Comparison of ENCODE assay signal across 1 cellular context in the genomic region with DNA sequence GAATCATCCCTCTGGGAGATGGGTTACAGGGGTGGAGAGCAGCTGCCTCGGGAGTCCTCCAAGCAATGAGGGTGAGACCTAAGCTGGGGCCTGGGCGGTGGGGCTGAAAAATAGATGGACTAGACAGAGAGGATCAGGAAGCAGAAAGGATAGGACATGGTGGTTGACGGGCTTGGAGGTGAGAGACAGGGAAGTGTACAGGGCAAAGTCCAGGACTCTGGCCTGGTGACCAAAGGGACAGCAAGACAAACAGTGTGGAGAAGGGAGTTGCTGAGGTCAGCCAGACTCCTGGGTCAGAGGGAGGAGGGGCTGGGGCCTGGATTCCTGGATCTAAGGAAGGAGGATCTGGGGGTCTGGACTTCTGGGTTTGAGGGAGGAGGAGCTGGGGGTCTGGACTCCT.
TF ChIP-seq lines count a peak whose summit lies in the region.

No MANE protein-coding gene starts in this region.

TF ChIP-seq in HepG2, 621 proteins besides CTCF, POLR2A, EP300 and RAD21 (continued from another document and continues in another):
- TF ChIP-seq, protein P1, sequence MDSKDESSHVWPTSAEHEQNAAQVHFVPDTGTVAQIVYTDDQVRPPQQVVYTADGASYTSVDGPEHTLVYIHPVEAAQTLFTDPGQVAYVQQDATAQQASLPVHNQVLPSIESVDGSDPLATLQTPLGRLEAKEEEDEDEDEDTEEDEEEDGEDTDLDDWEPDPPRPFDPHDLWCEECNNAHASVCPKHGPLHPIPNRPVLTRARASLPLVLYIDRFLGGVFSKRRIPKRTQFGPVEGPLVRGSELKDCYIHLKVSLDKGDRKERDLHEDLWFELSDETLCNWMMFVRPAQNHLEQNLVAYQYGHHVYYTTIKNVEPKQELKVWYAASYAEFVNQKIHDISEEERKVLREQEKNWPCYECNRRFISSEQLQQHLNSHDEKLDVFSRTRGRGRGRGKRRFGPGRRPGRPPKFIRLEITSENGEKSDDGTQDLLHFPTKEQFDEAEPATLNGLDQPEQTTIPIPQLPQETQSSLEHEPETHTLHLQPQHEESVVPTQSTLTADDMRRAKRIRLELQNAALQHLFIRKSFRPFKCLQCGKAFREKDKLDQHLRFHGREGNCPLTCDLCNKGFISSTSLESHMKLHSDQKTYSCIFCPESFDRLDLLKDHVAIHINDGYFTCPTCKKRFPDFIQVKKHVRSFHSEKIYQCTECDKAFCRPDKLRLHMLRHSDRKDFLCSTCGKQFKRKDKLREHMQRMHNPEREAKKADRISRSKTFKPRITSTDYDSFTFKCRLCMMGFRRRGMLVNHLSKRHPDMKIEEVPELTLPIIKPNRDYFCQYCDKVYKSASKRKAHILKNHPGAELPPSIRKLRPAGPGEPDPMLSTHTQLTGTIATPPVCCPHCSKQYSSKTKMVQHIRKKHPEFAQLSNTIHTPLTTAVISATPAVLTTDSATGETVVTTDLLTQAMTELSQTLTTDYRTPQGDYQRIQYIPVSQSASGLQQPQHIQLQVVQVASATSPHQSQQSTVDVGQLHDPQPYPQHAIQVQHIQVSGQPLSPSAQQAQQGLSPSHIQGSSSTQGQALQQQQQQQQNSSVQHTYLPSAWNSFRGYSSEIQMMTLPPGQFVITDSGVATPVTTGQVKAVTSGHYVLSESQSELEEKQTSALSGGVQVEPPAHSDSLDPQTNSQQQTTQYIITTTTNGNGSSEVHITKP (CRISPR knock-in tag; IDR thresholded peaks at IDR 0.05; ENCODE audit: low read depth): no peak
- TF ChIP-seq NCOR1 (IDR thresholded peaks at IDR 0.05; ENCODE audit: borderline replicate concordance, low read length) (peak; percentile 95), ZNF747 (CRISPR knock-in tag; IDR thresholded peaks at IDR 0.05; ENCODE audit: borderline replicate concordance) (0 out of 2 replicates have a peak, but pooled peaks have one; percentile 47), RFXANK (CRISPR knock-in tag; IDR thresholded peaks at IDR 0.05) (no peak), ZNF746 (CRISPR knock-in tag; IDR thresholded peaks at IDR 0.05) (no peak; the same call in 1 of the 2 replicates), ZNF652 (CRISPR knock-in tag; IDR thresholded peaks at IDR 0.05; ENCODE audit: borderline replicate concordance, low read depth) (no peak), TCF7 (IDR thresholded peaks at IDR 0.05; ENCODE audit: low read depth) (no peak), KDM4B (CRISPR knock-in tag; IDR thresholded peaks at IDR 0.05) (0 out of 2 replicates have a peak, but pooled peaks have one; percentile 24), EZH2 (conservative IDR thresholded peaks at IDR 0.05; ENCODE audit: low read depth, low read length) (no peak), POGZ (CRISPR knock-in tag; IDR thresholded peaks at IDR 0.05) (peak; percentile 66; the same call in 1 of the 2 replicates), FOXA3 (CRISPR knock-in tag; IDR thresholded peaks at IDR 0.05) (peak; percentile 76), GATAD2A (CRISPR knock-in tag; IDR thresholded peaks at IDR 0.05) (peak; percentile 85), KAT7 (CRISPR knock-in tag; IDR thresholded peaks at IDR 0.05; ENCODE audit: borderline replicate concordance) (peak; percentile 73; the same call in 1 of the 2 replicates), AKAP8 (CRISPR knock-in tag; IDR thresholded peaks at IDR 0.05) (no peak), POLR2G (IDR thresholded peaks at IDR 0.05; ENCODE audit: low read depth, low read length) (peak; percentile 34; the same call in 1 of the 2 replicates), ZNF225 (CRISPR knock-in tag; IDR thresholded peaks at IDR 0.05) (no peak), ETV5 (CRISPR knock-in tag; IDR thresholded peaks at IDR 0.05; ENCODE audit: borderline replicate concordance) (peak; percentile 23; the same call in 1 of the 2 replicates), FOXA1 (IDR thresholded peaks at IDR 0.05) (no peak), FOXA1 (CRISPR knock-in tag; IDR thresholded peaks at IDR 0.05) (peak; percentile 70), KDM2A (CRISPR knock-in tag; IDR thresholded peaks at IDR 0.05; ENCODE audit: borderline replicate concordance, low read depth) (peak; percentile 65; the same call in 1 of the 2 replicates), ZFP1 (CRISPR knock-in tag; IDR thresholded peaks at IDR 0.05) (no peak), HNRNPH1 (optimal IDR thresholded peaks at IDR 0.05; ENCODE audit: low read depth, low read length) (no peak), GFI1 (CRISPR knock-in tag; IDR thresholded peaks at IDR 0.05; ENCODE audit: borderline replicate concordance) (no peak), THAP11 (CRISPR knock-in tag; IDR thresholded peaks at IDR 0.05) (peak; percentile 65), HDAC6 (IDR thresholded peaks at IDR 0.05; ENCODE audit: low read depth, low read length) (no peak), ZSCAN31 (CRISPR knock-in tag; IDR thresholded peaks at IDR 0.05; ENCODE audit: low read depth) (0 out of 2 replicates have a peak, but pooled peaks have one; percentile 37), ESRRA (CRISPR knock-in tag; IDR thresholded peaks at IDR 0.05; ENCODE audit: low read depth) (peak; percentile 92), ARNT2 (CRISPR knock-in tag; IDR thresholded peaks at IDR 0.05; ENCODE audit: low read depth) (no peak), ZNF367 (CRISPR knock-in tag; IDR thresholded peaks at IDR 0.05; ENCODE audit: borderline replicate concordance) (no peak), SMC3 (IDR thresholded peaks at IDR 0.05; ENCODE audit: low read length) (no peak), ZMYM4 (CRISPR knock-in tag; IDR thresholded peaks at IDR 0.05) (peak; percentile 62; the same call in 1 of the 2 replicates)
- TF ChIP-seq, protein P2, sequence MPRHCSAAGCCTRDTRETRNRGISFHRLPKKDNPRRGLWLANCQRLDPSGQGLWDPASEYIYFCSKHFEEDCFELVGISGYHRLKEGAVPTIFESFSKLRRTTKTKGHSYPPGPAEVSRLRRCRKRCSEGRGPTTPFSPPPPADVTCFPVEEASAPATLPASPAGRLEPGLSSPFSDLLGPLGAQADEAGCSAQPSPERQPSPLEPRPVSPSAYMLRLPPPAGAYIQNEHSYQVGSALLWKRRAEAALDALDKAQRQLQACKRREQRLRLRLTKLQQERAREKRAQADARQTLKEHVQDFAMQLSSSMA (CRISPR knock-in tag; IDR thresholded peaks at IDR 0.05): no peak
- TF ChIP-seq, protein P3, sequence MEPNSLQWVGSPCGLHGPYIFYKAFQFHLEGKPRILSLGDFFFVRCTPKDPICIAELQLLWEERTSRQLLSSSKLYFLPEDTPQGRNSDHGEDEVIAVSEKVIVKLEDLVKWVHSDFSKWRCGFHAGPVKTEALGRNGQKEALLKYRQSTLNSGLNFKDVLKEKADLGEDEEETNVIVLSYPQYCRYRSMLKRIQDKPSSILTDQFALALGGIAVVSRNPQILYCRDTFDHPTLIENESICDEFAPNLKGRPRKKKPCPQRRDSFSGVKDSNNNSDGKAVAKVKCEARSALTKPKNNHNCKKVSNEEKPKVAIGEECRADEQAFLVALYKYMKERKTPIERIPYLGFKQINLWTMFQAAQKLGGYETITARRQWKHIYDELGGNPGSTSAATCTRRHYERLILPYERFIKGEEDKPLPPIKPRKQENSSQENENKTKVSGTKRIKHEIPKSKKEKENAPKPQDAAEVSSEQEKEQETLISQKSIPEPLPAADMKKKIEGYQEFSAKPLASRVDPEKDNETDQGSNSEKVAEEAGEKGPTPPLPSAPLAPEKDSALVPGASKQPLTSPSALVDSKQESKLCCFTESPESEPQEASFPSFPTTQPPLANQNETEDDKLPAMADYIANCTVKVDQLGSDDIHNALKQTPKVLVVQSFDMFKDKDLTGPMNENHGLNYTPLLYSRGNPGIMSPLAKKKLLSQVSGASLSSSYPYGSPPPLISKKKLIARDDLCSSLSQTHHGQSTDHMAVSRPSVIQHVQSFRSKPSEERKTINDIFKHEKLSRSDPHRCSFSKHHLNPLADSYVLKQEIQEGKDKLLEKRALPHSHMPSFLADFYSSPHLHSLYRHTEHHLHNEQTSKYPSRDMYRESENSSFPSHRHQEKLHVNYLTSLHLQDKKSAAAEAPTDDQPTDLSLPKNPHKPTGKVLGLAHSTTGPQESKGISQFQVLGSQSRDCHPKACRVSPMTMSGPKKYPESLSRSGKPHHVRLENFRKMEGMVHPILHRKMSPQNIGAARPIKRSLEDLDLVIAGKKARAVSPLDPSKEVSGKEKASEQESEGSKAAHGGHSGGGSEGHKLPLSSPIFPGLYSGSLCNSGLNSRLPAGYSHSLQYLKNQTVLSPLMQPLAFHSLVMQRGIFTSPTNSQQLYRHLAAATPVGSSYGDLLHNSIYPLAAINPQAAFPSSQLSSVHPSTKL (CRISPR knock-in tag; IDR thresholded peaks at IDR 0.05): peak; percentile 75
- TF ChIP-seq, protein P4, sequence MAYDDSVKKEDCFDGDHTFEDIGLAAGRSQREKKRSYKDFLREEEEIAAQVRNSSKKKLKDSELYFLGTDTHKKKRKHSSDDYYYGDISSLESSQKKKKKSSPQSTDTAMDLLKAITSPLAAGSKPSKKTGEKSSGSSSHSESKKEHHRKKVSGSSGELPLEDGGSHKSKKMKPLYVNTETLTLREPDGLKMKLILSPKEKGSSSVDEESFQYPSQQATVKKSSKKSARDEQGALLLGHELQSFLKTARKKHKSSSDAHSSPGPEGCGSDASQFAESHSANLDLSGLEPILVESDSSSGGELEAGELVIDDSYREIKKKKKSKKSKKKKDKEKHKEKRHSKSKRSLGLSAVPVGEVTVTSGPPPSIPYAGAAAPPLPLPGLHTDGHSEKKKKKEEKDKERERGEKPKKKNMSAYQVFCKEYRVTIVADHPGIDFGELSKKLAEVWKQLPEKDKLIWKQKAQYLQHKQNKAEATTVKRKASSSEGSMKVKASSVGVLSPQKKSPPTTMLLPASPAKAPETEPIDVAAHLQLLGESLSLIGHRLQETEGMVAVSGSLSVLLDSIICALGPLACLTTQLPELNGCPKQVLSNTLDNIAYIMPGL (CRISPR knock-in tag; IDR thresholded peaks at IDR 0.05; ENCODE audit: borderline replicate concordance in 1 of 2, low read depth in 1 of 2): peak; percentile 28 to 31; a peak in 1 of 4 replicates
- TF ChIP-seq, protein P5, sequence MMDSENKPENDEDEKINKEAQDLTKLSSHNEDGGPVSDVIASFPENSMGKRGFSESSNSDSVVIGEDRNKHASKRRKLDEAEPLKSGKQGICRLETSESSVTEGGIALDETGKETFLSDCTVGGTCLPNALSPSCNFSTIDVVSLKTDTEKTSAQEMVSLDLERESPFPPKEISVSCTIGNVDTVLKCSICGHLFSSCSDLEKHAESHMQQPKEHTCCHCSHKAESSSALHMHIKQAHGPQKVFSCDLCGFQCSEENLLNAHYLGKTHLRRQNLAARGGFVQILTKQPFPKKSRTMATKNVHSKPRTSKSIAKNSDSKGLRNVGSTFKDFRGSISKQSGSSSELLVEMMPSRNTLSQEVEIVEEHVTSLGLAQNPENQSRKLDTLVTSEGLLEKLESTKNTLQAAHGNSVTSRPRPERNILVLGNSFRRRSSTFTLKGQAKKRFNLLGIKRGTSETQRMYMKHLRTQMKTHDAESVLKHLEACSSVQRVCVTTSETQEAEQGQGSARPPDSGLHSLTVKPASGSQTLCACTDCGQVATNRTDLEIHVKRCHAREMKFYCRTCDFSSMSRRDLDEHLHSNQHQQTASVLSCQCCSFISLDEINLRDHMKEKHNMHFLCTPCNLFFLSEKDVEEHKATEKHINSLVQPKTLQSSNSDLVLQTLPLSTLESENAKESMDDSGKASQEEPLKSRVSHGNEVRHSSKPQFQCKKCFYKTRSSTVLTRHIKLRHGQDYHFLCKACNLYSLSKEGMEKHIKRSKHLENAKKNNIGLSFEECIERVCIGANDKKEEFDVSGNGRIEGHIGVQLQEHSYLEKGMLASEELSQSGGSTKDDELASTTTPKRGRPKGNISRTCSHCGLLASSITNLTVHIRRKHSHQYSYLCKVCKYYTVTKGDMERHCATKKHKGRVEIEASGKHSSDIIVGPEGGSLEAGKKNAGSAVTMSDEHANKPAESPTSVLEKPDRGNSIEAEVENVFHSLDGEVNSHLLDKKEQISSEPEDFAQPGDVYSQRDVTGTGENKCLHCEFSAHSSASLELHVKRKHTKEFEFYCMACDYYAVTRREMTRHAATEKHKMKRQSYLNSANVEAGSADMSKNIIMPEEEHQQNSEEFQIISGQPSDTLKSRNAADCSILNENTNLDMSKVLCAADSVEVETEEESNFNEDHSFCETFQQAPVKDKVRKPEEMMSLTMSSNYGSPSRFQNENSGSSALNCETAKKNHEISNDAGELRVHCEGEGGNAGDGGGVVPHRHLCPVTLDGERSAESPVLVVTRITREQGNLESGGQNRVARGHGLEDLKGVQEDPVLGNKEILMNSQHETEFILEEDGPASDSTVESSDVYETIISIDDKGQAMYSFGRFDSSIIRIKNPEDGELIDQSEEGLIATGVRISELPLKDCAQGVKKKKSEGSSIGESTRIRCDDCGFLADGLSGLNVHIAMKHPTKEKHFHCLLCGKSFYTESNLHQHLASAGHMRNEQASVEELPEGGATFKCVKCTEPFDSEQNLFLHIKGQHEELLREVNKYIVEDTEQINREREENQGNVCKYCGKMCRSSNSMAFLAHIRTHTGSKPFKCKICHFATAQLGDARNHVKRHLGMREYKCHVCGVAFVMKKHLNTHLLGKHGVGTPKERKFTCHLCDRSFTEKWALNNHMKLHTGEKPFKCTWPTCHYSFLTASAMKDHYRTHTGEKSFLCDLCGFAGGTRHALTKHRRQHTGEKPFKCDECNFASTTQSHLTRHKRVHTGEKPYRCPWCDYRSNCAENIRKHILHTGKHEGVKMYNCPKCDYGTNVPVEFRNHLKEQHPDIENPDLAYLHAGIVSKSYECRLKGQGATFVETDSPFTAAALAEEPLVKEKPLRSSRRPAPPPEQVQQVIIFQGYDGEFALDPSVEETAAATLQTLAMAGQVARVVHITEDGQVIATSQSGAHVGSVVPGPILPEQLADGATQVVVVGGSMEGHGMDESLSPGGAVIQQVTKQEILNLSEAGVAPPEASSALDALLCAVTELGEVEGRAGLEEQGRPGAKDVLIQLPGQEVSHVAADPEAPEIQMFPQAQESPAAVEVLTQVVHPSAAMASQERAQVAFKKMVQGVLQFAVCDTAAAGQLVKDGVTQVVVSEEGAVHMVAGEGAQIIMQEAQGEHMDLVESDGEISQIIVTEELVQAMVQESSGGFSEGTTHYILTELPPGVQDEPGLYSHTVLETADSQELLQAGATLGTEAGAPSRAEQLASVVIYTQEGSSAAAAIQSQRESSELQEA (CRISPR knock-in tag; IDR thresholded peaks at IDR 0.05; ENCODE audit: not compliant biosample characterization): no peak
- TF ChIP-seq, protein P6, sequence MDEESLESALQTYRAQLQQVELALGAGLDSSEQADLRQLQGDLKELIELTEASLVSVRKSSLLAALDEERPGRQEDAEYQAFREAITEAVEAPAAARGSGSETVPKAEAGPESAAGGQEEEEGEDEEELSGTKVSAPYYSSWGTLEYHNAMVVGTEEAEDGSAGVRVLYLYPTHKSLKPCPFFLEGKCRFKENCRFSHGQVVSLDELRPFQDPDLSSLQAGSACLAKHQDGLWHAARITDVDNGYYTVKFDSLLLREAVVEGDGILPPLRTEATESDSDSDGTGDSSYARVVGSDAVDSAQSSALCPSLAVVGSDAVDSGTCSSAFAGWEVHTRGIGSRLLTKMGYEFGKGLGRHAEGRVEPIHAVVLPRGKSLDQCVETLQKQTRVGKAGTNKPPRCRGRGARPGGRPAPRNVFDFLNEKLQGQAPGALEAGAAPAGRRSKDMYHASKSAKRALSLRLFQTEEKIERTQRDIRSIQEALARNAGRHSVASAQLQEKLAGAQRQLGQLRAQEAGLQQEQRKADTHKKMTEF (CRISPR knock-in tag; IDR thresholded peaks at IDR 0.05): peak; percentile 45; the same call in 1 of the 2 replicates
